ENCODE assay signal across 9 cellular contexts in the genomic region with DNA sequence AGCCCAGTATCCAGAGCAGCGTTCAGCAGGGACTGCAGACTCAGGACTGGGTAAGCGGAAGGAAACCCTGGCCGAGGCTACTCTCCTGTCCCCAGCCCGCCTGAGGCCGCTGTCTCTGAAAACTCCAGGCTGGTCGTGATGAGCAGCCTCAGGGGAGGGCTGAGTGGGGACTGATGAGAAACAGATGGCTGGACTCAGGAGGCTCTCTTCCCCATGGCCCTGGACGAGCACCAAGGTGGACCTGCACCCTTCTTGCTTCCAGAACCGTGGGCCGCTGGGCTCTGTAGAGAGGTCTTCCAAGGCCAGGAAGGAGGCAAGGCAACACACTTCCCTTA. TPM values are rescaled to one million over a fixed set of nuclear protein-coding genes. Genes with fewer than 3 reads are reported as not detected.
DNase-seq lines count a peak whose midpoint lies in the region; ATAC-seq and TF ChIP-seq lines count a peak whose summit lies in the region.
"Had no signal": no experiment of that assay in that cellular context is flagged by ENCODE, and none has a peak within 500 bp of the region (broad histone marks: within the 10 kb centered on the region; RNA-seq: fewer than 3 reads in every experiment).

No MANE protein-coding gene starts in this region.

- H3K4me1 ChIP-seq in left ventricle myocardium inferior: peaks cover 30% of the 10 kb centered on the region
- peaks cover 23 to 31% (median 30%) of the 10 kb centered on the region in 3 donors for H3K4me1 ChIP-seq in skeletal muscle tissue (ENCODE audit: control insufficient read depth in 3 of 3, insufficient read depth in 3 of 3, low read length in 3 of 3)
- peaks cover 0 to 5% of the 10 kb centered on the region in 2 donors for H3K4me1 ChIP-seq in uterus

- H3K27me3 ChIP-seq in left ventricle myocardium inferior (ENCODE audit: low read depth) (no peaks in the 10 kb centered on the region), skeletal muscle tissue (ENCODE audit: control insufficient read depth in 3 of 3, insufficient read depth in 3 of 3, low read length in 3 of 3) (no peaks in the 10 kb centered on the region), uterus (no peaks in the 10 kb centered on the region)

- H3K4me3 ChIP-seq in GM12875 (ENCODE audit: low read depth, low read length): peak overlapping the region; percentile 73
- peak overlapping the region; percentile 83 for H3K4me3 ChIP-seq in WI38 (ENCODE audit: low read depth, low read length)
- H3K4me3 ChIP-seq in left ventricle myocardium inferior: peak overlapping the region; percentile 96
- H3K4me3 ChIP-seq in skeletal muscle tissue (ENCODE audit: low read length in 3 of 3): peak overlapping the region; percentile 85 to 90 (median 89)
- peak overlapping the region in 1 of 2 donors; percentile 88 for H3K4me3 ChIP-seq in uterus

- H3K36me3 ChIP-seq in left ventricle myocardium inferior: peaks cover 24% of the 10 kb centered on the region
- H3K36me3 ChIP-seq in skeletal muscle tissue (ENCODE audit: control insufficient read depth in 3 of 3, insufficient read depth in 3 of 3, low read length in 3 of 3): peaks cover 8 to 19% (median 10%) of the 10 kb centered on the region in 3 donors
- H3K36me3 ChIP-seq in uterus: no peaks in the 10 kb centered on the region

- H3K9ac ChIP-seq in skeletal muscle tissue (ENCODE audit: low read depth in 1 of 3, low read length in 3 of 3): peak overlapping the region; percentile 88 to 96 (median 93)

- TF ChIP-seq CTCF in GM12875 (IDR thresholded peaks at IDR 0.05; ENCODE audit: borderline replicate concordance, insufficient read depth, low read depth, low read length) (no peak), WI38 (IDR thresholded peaks at IDR 0.05; ENCODE audit: low read depth, low read length) (no peak), left ventricle myocardium inferior (IDR thresholded peaks at IDR 0.05; ENCODE audit: borderline replicate concordance) (no peak), uterus (IDR thresholded peaks at IDR 0.05) (no peak)

- DNase-seq in left ventricle myocardium inferior: no peak
- DNase-seq in SHP77 (lab: John Stamatoyannopoulos, UW): no peak
- no peak for DNase-seq in uterus
- DNase-seq: activated CD4-positive, alpha-beta T cell treated with anti-CD3 and anti-CD28 coated beads for 1 hour had no signal

- H3K9me3 ChIP-seq in left ventricle myocardium inferior (replicated peaks) (peaks cover 28% of the 10 kb centered on the region), skeletal muscle tissue (ENCODE audit: control insufficient read depth in 3 of 3, low read length in 3 of 3) (no peaks in the 10 kb centered on the region), uterus (no peaks in the 10 kb centered on the region)

- no peak for TF ChIP-seq POLR2A in uterus (IDR thresholded peaks at IDR 0.05)

- peak overlapping the region; percentile 97 for H3K27ac ChIP-seq in left ventricle myocardium inferior (replicated peaks)
- no peak overlapping the region for H3K27ac ChIP-seq in skeletal muscle tissue (ENCODE audit: low read depth, low read length)
- no peak overlapping the region for H3K27ac ChIP-seq in uterus

- intact Hi-C loops in left ventricle myocardium inferior (cut with micrococcal nuclease) (no loop called here), uterus (cut with DNase I; ENCODE audit: low total_unique reads) (no loop called here)

- ATAC-seq in HG03442 (IDR thresholded peaks at IDR 0.05; ENCODE audit: unreplicated experiment): no peak
- ATAC-seq in HG02884 (IDR thresholded peaks at IDR 0.05; ENCODE audit: unreplicated experiment): no peak

RNA-seq across cellular contexts. Expression of a gene that starts 1.1 kb away (rescaled TPM):
- total RNA-seq in left ventricle myocardium inferior: 0.99 TPM
- total RNA-seq in skeletal muscle tissue: under 0.01 TPM
- 1 to 10 TPM in 2 of 4 donors, not detected in 2; 1.1 to 3.8 TPM for total RNA-seq in uterus

RNA-seq across cellular contexts. Expression of a gene that starts 20.2 kb away (rescaled TPM):
- total RNA-seq in left ventricle myocardium inferior: 192 TPM
- 19.3 TPM for total RNA-seq in skeletal muscle tissue
- total RNA-seq in uterus: 100 to 1,000 TPM in 2 of 4 donors, 10 to 100 TPM in 2; 62.9 to 218 (median 108) TPM
